ENCODE assay signal across 11 cellular contexts in the genomic region with DNA sequence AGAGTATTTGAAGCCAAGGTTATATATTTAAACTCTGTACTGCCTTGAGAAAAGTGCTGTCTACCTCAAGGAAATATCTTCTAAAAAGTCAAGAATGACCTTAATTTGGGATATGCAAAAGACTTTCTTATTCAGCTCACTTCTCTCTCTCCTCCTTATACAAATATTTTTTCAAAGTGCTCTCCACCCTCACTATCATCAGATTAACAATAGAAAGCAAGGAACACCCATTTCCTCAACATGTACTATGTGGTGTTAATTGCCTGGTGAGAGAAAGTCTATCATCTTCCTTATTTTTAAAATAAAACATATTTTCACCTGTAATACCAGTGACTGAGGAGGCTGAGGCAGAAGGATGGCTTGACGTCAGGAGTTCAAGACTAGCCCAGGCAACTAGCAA.
"Had no signal": no experiment of that assay in that cellular context is flagged by ENCODE, and none has a peak within 500 bp of the region (broad histone marks: within the 10 kb centered on the region; RNA-seq: fewer than 3 reads in every experiment).

No MANE protein-coding gene starts in this region.

- H3K27me3 Mint-ChIP-seq: naive B cell, T-cell had no signal

- H3K27ac ChIP-seq: cardiac muscle cell, gastroesophageal sphincter, parathyroid adenoma, SK-N-MC, tibial artery, uterus had no signal

- H3K9me3 Mint-ChIP-seq: naive B cell, T-cell had no signal

- H3K9me3 ChIP-seq: gastroesophageal sphincter, tibial artery, uterus had no signal

- H3K27me3 ChIP-seq: cardiac muscle cell, gastroesophageal sphincter, tibial artery, uterus had no signal

- H3K4me3 ChIP-seq: cardiac muscle cell, gastroesophageal sphincter, SK-N-MC, tibial artery, uterus had no signal

- ATAC-seq: gastroesophageal sphincter, T-cell had no signal

- DNase-seq: activated CD4-positive, alpha-beta T cell treated with anti-CD3 and anti-CD28 coated beads for 4 hours; mammary epithelial cell; naive B cell; stimulated activated CD4-positive, alpha-beta T cell treated with anti-CD3 and anti-CD28 coated beads, Interleukin-1b, Interleukin-23, amount 100 ng/mL, for 48 hours; T-cell; tibial artery; uterus had no signal

- H3K4me3 Mint-ChIP-seq: naive B cell, T-cell had no signal

- H3K4me1 ChIP-seq: gastroesophageal sphincter, parathyroid adenoma, tibial artery, uterus had no signal
